In genomic region chr5:114408847-114409246, GRCh38 we compare ENCODE assay signal across 22 cellular contexts. TPM values are rescaled to one million over a fixed set of nuclear protein-coding genes. Genes with fewer than 3 reads are reported as not detected.
"Had no signal": no experiment of that assay in that cellular context is flagged by ENCODE, and none has a peak within 500 bp of the region (broad histone marks: within the 10 kb centered on the region; RNA-seq: fewer than 3 reads in every experiment).

No MANE protein-coding gene starts in this region.

- H3K27me3 Mint-ChIP-seq: IgD-negative memory B cell had no signal

- H3K27me3 ChIP-seq: SJCRH30 had no signal

- H3K9me3 ChIP-seq: SJCRH30 had no signal

- DNase-seq: Kasumi-1, MM.1S, NCI-H1092 treated with DMSO at 0.1 percent for 48 hours, NCI-H1436, NCI-H187, NCI-H2029, NCI-H2081 treated with DMSO at 0.1 percent for 48 hours, NCI-H2171, NCI-H226, NCI-H446, NCI-H510A, NCI-H524 treated with DMSO at 0.1 percent for 48 hours, NCI-H774, Right ventricle myocardium superior, RPMI8226, SJCRH30 had no signal

- H3K4me3 ChIP-seq: K562, SJCRH30 had no signal

- H3K36me3 ChIP-seq: SJCRH30 had no signal

- FAIRE-seq: K562, RCC 7860 had no signal

- H3K4me1 ChIP-seq: SJCRH30 had no signal

- H3K27ac Mint-ChIP-seq: IgD-negative memory B cell had no signal

- H3K9me3 Mint-ChIP-seq: IgD-negative memory B cell had no signal

- H3K4me1 Mint-ChIP-seq: IgD-negative memory B cell had no signal

- H3K4me3 Mint-ChIP-seq: IgD-negative memory B cell had no signal

- H3K4me2 ChIP-seq: KMS-11 had no signal

- ATAC-seq: K562, SK-N-SH treated with all-trans-retinoic acid at 6 μM for 48 hours had no signal

- H3K9ac ChIP-seq: KMS-11 had no signal

- H3K27ac ChIP-seq: KMS-11, SJCRH30 had no signal

RNA-seq across cellular contexts. Expression of gene KCNN2, which starts 47.0 kb away (rescaled TPM):
- total RNA-seq: HT-29, SJCRH30 had no signal
- polyA plus RNA-seq: IgD-negative memory B cell, K562 had no signal
